In the genomic region with DNA sequence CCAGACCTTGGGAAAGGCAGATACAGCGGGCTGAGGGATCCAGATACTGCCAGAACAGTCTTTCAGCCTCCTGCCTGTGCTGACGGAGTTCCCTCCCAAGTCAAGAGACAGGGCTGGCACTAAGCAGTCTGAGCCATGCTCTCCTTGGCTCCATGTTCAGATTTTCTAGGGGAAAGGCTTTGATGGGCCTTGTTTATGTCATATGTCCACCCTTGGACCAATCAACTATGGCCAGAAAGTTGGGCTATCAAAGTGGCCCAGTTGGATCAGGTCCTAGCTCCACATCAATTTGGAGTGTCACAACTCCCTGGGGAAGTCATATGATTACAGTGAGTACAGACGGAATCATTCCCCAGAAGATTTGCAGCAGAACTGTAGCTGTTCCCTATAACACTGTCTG, we compare ENCODE assay signal across 13 cellular contexts.
"Had no signal": no experiment of that assay in that cellular context is flagged by ENCODE, and none has a peak within 500 bp of the region (broad histone marks: within the 10 kb centered on the region; RNA-seq: fewer than 3 reads in every experiment).

No MANE protein-coding gene starts in this region.

- DNase-seq: activated CD4-positive, alpha-beta memory T cell treated with anti-CD3 and anti-CD28 coated beads, Interleukin-2, amount 10 ng/mL, durations not matched to agents 7 days and 5 days; activated CD4-positive, alpha-beta T cell treated with anti-CD3 and anti-CD28 coated beads for 36 hours; activated naive CD4-positive, alpha-beta T cell treated with anti-CD3 and anti-CD28 coated beads, Interleukin-2, amount 50 U/mL, for 16 hours; activated T-cell treated with anti-CD3 and anti-CD28 coated beads, Interleukin-2, amount 50 U/mL, for 24 hours; central memory CD4-positive, alpha-beta T cell; cortex of kidney; effector CD4-positive, alpha-beta T cell; naive B cell; stimulated activated naive CD8-positive, alpha-beta T cell treated with anti-CD3 and anti-CD28 coated beads, Interleukin-15, Interleukin-2, amounts not matched to agents 100 U/mL and 50 U/mL, for 24 hours had no signal

- H3K27ac Mint-ChIP-seq: activated CD4-positive, alpha-beta memory T cell treated with anti-CD3 and anti-CD28 coated beads, Interleukin-2, amount 10 ng/mL, durations not matched to agents 7 days and 5 days; activated CD4-positive, alpha-beta T cell treated with anti-CD3 and anti-CD28 coated beads for 36 hours; activated T-cell treated with anti-CD3 and anti-CD28 coated beads, Interleukin-2, amount 50 U/mL, for 24 hours; naive B cell; T-helper 1 cell treated with Interleukin-12 subunit alpha and Interleukin-12 subunit beta and Interleukin-4 antibody, amounts not matched to agents 30 μg/mL and 1 μg/mL, for 36 hours had no signal

- ATAC-seq: activated CD4-positive, alpha-beta T cell treated with anti-CD3 and anti-CD28 coated beads for 36 hours; gastroesophageal sphincter; left lobe of liver; stimulated activated naive CD8-positive, alpha-beta T cell treated with anti-CD3 and anti-CD28 coated beads, Interleukin-15, Interleukin-2, amounts not matched to agents 100 U/mL and 50 U/mL, for 24 hours had no signal

- H3K36me3 Mint-ChIP-seq: naive B cell had no signal

- H3K9me3 Mint-ChIP-seq: activated CD4-positive, alpha-beta memory T cell treated with anti-CD3 and anti-CD28 coated beads, Interleukin-2, amount 10 ng/mL, durations not matched to agents 7 days and 5 days; activated T-cell treated with anti-CD3 and anti-CD28 coated beads, Interleukin-2, amount 50 U/mL, for 24 hours; naive B cell; T-helper 1 cell treated with Interleukin-12 subunit alpha and Interleukin-12 subunit beta and Interleukin-4 antibody, amounts not matched to agents 30 μg/mL and 1 μg/mL, for 36 hours had no signal

- H3K9me3 ChIP-seq: esophagus muscularis mucosa, gastroesophageal sphincter had no signal

- H3K4me1 ChIP-seq: esophagus muscularis mucosa, gastroesophageal sphincter had no signal

- H3K27me3 ChIP-seq: esophagus muscularis mucosa, gastroesophageal sphincter had no signal

- H3K4me3 Mint-ChIP-seq: activated CD4-positive, alpha-beta memory T cell treated with anti-CD3 and anti-CD28 coated beads, Interleukin-2, amount 10 ng/mL, durations not matched to agents 7 days and 5 days; activated CD4-positive, alpha-beta T cell treated with anti-CD3 and anti-CD28 coated beads for 36 hours; activated T-cell treated with anti-CD3 and anti-CD28 coated beads, Interleukin-2, amount 50 U/mL, for 24 hours; naive B cell; T-helper 1 cell treated with Interleukin-12 subunit alpha and Interleukin-12 subunit beta and Interleukin-4 antibody, amounts not matched to agents 30 μg/mL and 1 μg/mL, for 36 hours had no signal

- H3K4me1 Mint-ChIP-seq: activated CD4-positive, alpha-beta memory T cell treated with anti-CD3 and anti-CD28 coated beads, Interleukin-2, amount 10 ng/mL, durations not matched to agents 7 days and 5 days; activated CD4-positive, alpha-beta T cell treated with anti-CD3 and anti-CD28 coated beads for 36 hours; naive B cell had no signal

- H3K4me3 ChIP-seq: esophagus muscularis mucosa, gastroesophageal sphincter had no signal

- H3K36me3 ChIP-seq: esophagus muscularis mucosa, gastroesophageal sphincter had no signal

- H3K27ac ChIP-seq: esophagus muscularis mucosa, gastroesophageal sphincter had no signal
